ENCODE assay signal across 1 cellular context in the genomic region with DNA sequence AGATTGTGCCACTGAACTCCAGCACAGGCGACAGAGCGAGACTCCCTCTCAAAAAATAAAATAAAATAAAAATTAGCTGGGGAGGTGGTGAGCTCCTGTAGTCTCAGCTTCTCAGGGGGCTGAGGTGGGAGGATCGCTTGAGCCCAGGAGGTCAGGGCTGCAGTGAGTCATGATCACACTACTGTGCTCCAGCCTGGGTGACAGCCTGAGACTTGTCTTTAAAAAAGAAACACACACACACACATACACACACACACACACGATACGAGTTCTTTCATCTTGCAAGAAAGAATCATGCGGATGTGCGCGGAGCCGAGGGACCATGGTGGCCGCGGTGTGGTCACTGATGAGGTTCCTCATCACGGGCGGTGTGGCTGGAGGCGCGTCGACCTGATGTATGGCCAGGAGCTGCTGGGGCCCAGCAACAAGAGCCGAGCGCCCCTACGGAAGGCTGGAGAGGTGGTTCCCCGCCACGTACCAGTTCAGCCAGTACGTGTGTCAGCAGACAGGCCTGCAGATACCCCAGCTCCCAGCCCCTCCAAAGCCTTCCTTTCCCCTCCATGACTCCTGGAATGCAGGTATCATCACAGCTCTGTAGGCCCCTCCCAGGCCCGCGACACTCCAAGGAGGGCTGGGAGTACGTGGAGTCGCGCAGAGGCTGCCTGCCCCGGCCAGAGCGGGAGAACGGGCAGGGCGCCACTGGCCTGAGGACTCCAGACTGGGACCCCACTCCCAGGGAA.
TF ChIP-seq lines count a peak whose summit lies in the region.

No MANE protein-coding gene starts in this region.

TF ChIP-seq in IMR-90, 13 proteins besides CTCF, POLR2A, EP300 and RAD21:
- TF ChIP-seq, protein P1, sequence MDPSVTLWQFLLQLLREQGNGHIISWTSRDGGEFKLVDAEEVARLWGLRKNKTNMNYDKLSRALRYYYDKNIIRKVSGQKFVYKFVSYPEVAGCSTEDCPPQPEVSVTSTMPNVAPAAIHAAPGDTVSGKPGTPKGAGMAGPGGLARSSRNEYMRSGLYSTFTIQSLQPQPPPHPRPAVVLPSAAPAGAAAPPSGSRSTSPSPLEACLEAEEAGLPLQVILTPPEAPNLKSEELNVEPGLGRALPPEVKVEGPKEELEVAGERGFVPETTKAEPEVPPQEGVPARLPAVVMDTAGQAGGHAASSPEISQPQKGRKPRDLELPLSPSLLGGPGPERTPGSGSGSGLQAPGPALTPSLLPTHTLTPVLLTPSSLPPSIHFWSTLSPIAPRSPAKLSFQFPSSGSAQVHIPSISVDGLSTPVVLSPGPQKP (IDR thresholded peaks at IDR 0.05; ENCODE audit: borderline replicate concordance, low read depth, low read length): no peak
- TF ChIP-seq RFX5 (IDR thresholded peaks at IDR 0.05; ENCODE audit: low read depth, low read length): no peak
- TF ChIP-seq CEBPB (IDR thresholded peaks at IDR 0.05; ENCODE audit: low read depth, low read length): no peak
- TF ChIP-seq NFE2L2 (IDR thresholded peaks at IDR 0.05; ENCODE audit: low read depth, low read length): no peak
- TF ChIP-seq CHD1 (IDR thresholded peaks at IDR 0.05; ENCODE audit: low read depth, low read length): no peak
- no peak for TF ChIP-seq MXI1 (IDR thresholded peaks at IDR 0.05; ENCODE audit: borderline replicate concordance, low read depth, low read length)
TF ChIP-seq in IMR-90: peak in this region for 0.
